28 cellular contexts compared by ENCODE assay signal in the genomic region with DNA sequence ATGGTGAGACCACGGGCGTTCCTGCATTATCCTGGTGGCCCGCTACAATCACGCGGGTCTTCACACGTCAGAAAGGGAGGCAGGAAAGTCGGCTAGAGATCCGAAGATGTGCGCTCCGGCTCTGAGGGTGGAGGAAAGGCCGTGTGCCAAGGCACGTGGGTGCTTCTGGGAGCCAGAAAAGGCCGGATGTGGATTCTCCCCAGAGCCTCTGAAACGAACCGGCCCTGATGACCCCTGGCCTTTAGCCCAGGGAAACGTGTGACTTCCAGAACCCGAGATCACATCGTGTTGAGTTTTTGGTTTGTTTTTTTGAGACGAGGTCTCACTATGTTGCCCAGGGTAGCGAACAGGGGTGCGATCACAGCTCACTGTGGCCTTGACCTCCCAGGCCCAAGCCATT.
A peak's percentile ranks its signal among the peaks of the same experiment; 100 is the strongest.
DNase-seq lines count a peak whose midpoint lies in the region; ATAC-seq, FAIRE-seq and TF ChIP-seq lines count a peak whose summit lies in the region.
"Had no signal": no experiment of that assay in that cellular context is flagged by ENCODE, and none has a peak within 500 bp of the region (broad histone marks: within the 10 kb centered on the region; RNA-seq: fewer than 3 reads in every experiment).

No MANE protein-coding gene starts in this region.

- H3K27ac ChIP-seq in H9 (ENCODE audit: insufficient read length, low read depth, low read length) (no peak overlapping the region), endodermal cell (ENCODE audit: low read depth, low read length) (peak overlapping the region; percentile 66), kidney (ENCODE audit: low read depth in 2 of 2, low read length in 2 of 2) (no peak overlapping the region), skeletal muscle tissue (ENCODE audit: low read depth, low read length) (peak overlapping the region; percentile 29), esophagus muscularis mucosa (replicated peaks in 1 of 4) (no peak overlapping the region)
- H3K27ac ChIP-seq: SK-N-MC, thoracic aorta had no signal

- H3T11ph ChIP-seq in H9 (ENCODE audit: low read length) = no peak overlapping the region

- no peak overlapping the region for H2AFZ ChIP-seq in H9 (ENCODE audit: low read length)

- no peak overlapping the region for H3K18ac ChIP-seq in H9 (ENCODE audit: insufficient read length, low read depth, low read length)

- no peak overlapping the region for H3K14ac ChIP-seq in H9 (ENCODE audit: insufficient read depth, low read length)

- FAIRE-seq in kidney (lab: Jason Lieb, UNC) = no peak
- FAIRE-seq: GM19239, small intestine had no signal

- H3K4me1 Mint-ChIP-seq in H9 (peaks cover 3% of the 10 kb centered on the region in 2 experiments), endodermal cell (no peaks in the 10 kb centered on the region)
- H3K4me1 Mint-ChIP-seq: activated CD4-positive, alpha-beta T cell treated with anti-CD3 and anti-CD28 coated beads, Interleukin-2, amount 10 ng/mL, durations not matched to agents 24 days and 14 days had no signal

- no peak overlapping the region for H3K4me2 ChIP-seq in H9 (ENCODE audit: insufficient read depth, insufficient read length, low read length)

- H2BK120ac ChIP-seq in H9 (ENCODE audit: low read depth, low read length, poor library complexity, severe bottlenecking) = no peak overlapping the region

- H3K9ac ChIP-seq in H9 (ENCODE audit: extremely low read depth, insufficient read length, low read length) (no peak overlapping the region), endodermal cell (ENCODE audit: extremely low read depth, low read length, poor library complexity, severe bottlenecking) (no peak overlapping the region), kidney (ENCODE audit: low read length in 2 of 2) (no peak overlapping the region), skeletal muscle tissue (ENCODE audit: low read depth in 1 of 3, low read length in 3 of 3) (peak overlapping the region in 1 of 3 donors; percentile 33)

- H3K27me3 Mint-ChIP-seq in H9 (ENCODE audit: low read depth) (no peaks in the 10 kb centered on the region), endodermal cell (ENCODE audit: insufficient read depth) (no peaks in the 10 kb centered on the region)
- H3K27me3 Mint-ChIP-seq: activated CD4-positive, alpha-beta T cell treated with anti-CD3 and anti-CD28 coated beads, Interleukin-2, amount 10 ng/mL, durations not matched to agents 24 days and 14 days; central memory CD8-positive, alpha-beta T cell; progenitor cell of endocrine pancreas; stimulated activated memory B cell treated with anti-CD40 and anti-IgM and Interleukin-4, amounts not matched to agents 10 μg/mL and 1 μg/mL and 100 μg/mL, for 72 hours had no signal

- H4K20me1 ChIP-seq in H9 (ENCODE audit: control insufficient read depth, insufficient read depth, insufficient read length) = no peaks in the 10 kb centered on the region

- H3K4me3 Mint-ChIP-seq in H9 (no peak overlapping the region), endodermal cell (no peak overlapping the region)
- H3K4me3 Mint-ChIP-seq: activated CD4-positive, alpha-beta T cell treated with anti-CD3 and anti-CD28 coated beads, Interleukin-2, amount 10 ng/mL, durations not matched to agents 24 days and 14 days; activated naive CD4-positive, alpha-beta T cell treated with anti-CD3 and anti-CD28 coated beads, Interleukin-2, amount 10 ng/mL, durations not matched to agents 7 days and 5 days; CD14-positive monocyte; central memory CD8-positive, alpha-beta T cell; stimulated activated memory B cell treated with anti-CD40 and anti-IgM and Interleukin-4, amounts not matched to agents 10 μg/mL and 1 μg/mL and 100 μg/mL, for 72 hours; T-helper 1 cell treated with Interleukin-12 subunit alpha and Interleukin-12 subunit beta and Interleukin-4 antibody, amounts not matched to agents 30 μg/mL and 1 μg/mL, for 36 hours had no signal

- no peaks in the 10 kb centered on the region for H3K23me2 ChIP-seq in H9 (ENCODE audit: insufficient read length, low read depth, low read length, poor library complexity, severe bottlenecking)

- H3K56ac ChIP-seq in H9 (ENCODE audit: insufficient read length, low read depth, low read length) = no peak overlapping the region

- no peak overlapping the region for H3K4me3 ChIP-seq in endodermal cell (ENCODE audit: low read length)
- no peak overlapping the region for H3K4me3 ChIP-seq in kidney (ENCODE audit: low read length in 2 of 2)
- H3K4me3 ChIP-seq in skeletal muscle tissue (ENCODE audit: low read length in 3 of 3) = peak overlapping the region in 2 of 3 donors; percentile 9 to 45
- no peak overlapping the region for H3K4me3 ChIP-seq in esophagus muscularis mucosa
- H3K4me3 ChIP-seq: lung, SK-N-MC, thoracic aorta had no signal

- TF ChIP-seq POLR2A in esophagus muscularis mucosa (IDR thresholded peaks at IDR 0.05; ENCODE audit: low read depth) = no peak

- TF ChIP-seq CTCF in H9 (conservative IDR thresholded peaks at IDR 0.05) (no peak), endodermal cell (conservative IDR thresholded peaks at IDR 0.05) (no peak), kidney (IDR thresholded peaks at IDR 0.05; ENCODE audit: borderline replicate concordance, extremely low read depth, insufficient read depth) (no peak), esophagus muscularis mucosa (IDR thresholded peaks at IDR 0.05) (no peak)

- no peak overlapping the region for H4K5ac ChIP-seq in H9 (ENCODE audit: insufficient read length, low read depth, low read length)

- no peak for ATAC-seq in GM21717 (IDR thresholded peaks at IDR 0.05; ENCODE audit: unreplicated experiment)
- ATAC-seq: stimulated activated memory B cell treated with anti-CD40 and anti-IgM and Interleukin-4, amounts not matched to agents 10 μg/mL and 1 μg/mL and 100 μg/mL, for 72 hours had no signal

- no peak overlapping the region for H4K8ac ChIP-seq in H9 (replicated peaks; ENCODE audit: insufficient read length, low read depth, low read length)

- peak overlapping the region in 2 of 3 experiments; percentile 58 to 73; a peak in 3 of 7 replicates for H3K27ac Mint-ChIP-seq in H9
- no peak overlapping the region for H3K27ac Mint-ChIP-seq in endodermal cell
- H3K27ac Mint-ChIP-seq: activated CD4-positive, alpha-beta T cell treated with anti-CD3 and anti-CD28 coated beads, Interleukin-2, amount 10 ng/mL, durations not matched to agents 24 days and 14 days; activated naive CD4-positive, alpha-beta T cell treated with anti-CD3 and anti-CD28 coated beads, Interleukin-2, amount 10 ng/mL, durations not matched to agents 7 days and 5 days; progenitor cell of endocrine pancreas; T-helper 1 cell treated with Interleukin-12 subunit alpha and Interleukin-12 subunit beta and Interleukin-4 antibody, amounts not matched to agents 30 μg/mL and 1 μg/mL, for 36 hours had no signal

- H2BK20ac ChIP-seq in H9 (ENCODE audit: low read depth, low read length, poor library complexity, severe bottlenecking) = no peak overlapping the region

- H4K91ac ChIP-seq in H9 (ENCODE audit: insufficient read length, low read depth, low read length) = no peak overlapping the region

- intact Hi-C loops in kidney (cut with DNase I) = no loop called here
- intact Hi-C loops in esophagus muscularis mucosa (cut with DNase I) = no loop called here

- no peak overlapping the region for H2AK5ac ChIP-seq in H9 (ENCODE audit: insufficient read length, low read length)

- no peak overlapping the region for H3K23ac ChIP-seq in H9 (ENCODE audit: insufficient read length, low read depth, low read length)

- H3K27me3 ChIP-seq in H9 (ENCODE audit: insufficient read depth, low read length) (no peaks in the 10 kb centered on the region), endodermal cell (ENCODE audit: control insufficient read depth, insufficient read depth, low read length, poor library complexity, severe bottlenecking) (no peaks in the 10 kb centered on the region), skeletal muscle tissue (ENCODE audit: control insufficient read depth in 3 of 3, insufficient read depth in 3 of 3, low read length in 3 of 3) (no peaks in the 10 kb centered on the region), esophagus muscularis mucosa (no peaks in the 10 kb centered on the region)

- H3K9me3 Mint-ChIP-seq in H9 (no peaks in the 10 kb centered on the region), endodermal cell (no peaks in the 10 kb centered on the region)
- H3K9me3 Mint-ChIP-seq: activated CD4-positive, alpha-beta T cell treated with anti-CD3 and anti-CD28 coated beads, Interleukin-2, amount 10 ng/mL, durations not matched to agents 24 days and 14 days; activated naive CD4-positive, alpha-beta T cell treated with anti-CD3 and anti-CD28 coated beads, Interleukin-2, amount 10 ng/mL, durations not matched to agents 7 days and 5 days; CD14-positive monocyte; central memory CD8-positive, alpha-beta T cell; stimulated activated memory B cell treated with anti-CD40 and anti-IgM and Interleukin-4, amounts not matched to agents 10 μg/mL and 1 μg/mL and 100 μg/mL, for 72 hours; T-helper 1 cell treated with Interleukin-12 subunit alpha and Interleukin-12 subunit beta and Interleukin-4 antibody, amounts not matched to agents 30 μg/mL and 1 μg/mL, for 36 hours had no signal

- no peaks in the 10 kb centered on the region for H3K79me2 ChIP-seq in H9 (ENCODE audit: insufficient read depth, low read length)

- no peak for DNase-seq in H9
- no peak for DNase-seq in endodermal cell
- DNase-seq in kidney = peak; percentile 88
- no peak for DNase-seq in D341Med (ENCODE audit: low spot score)
- no peak for DNase-seq in T1000 (lab: John Stamatoyannopoulos, UW)
- DNase-seq in esophagus muscularis mucosa (ENCODE audit: extremely low spot score) = no peak
- DNase-seq: activated CD4-positive, alpha-beta T cell treated with anti-CD3 and anti-CD28 coated beads, Interleukin-2, amount 10 ng/mL, durations not matched to agents 24 days and 14 days; activated naive CD4-positive, alpha-beta T cell treated with anti-CD3 and anti-CD28 coated beads, Interleukin-2, amount 10 ng/mL, durations not matched to agents 7 days and 5 days; aorta; DMS 273 treated with DMSO at 0.1 percent for 48 hours; hypothalamus; NCI-H1105 treated with DMSO at 0.1 percent for 48 hours; NCI-H2081 treated with DMSO at 0.1 percent for 48 hours; NCI-H345; NCI-H774; small intestine; stimulated activated CD4-positive, alpha-beta T cell treated with anti-CD3 and anti-CD28 coated beads, Interleukin-4, amount 100 ng/mL, for 1 hour had no signal

- H3K4me1 ChIP-seq in H9 (ENCODE audit: insufficient read depth, low read length) = no peaks in the 10 kb centered on the region
- H3K4me1 ChIP-seq in endodermal cell (ENCODE audit: control insufficient read depth, insufficient read depth, low read length) = no peaks in the 10 kb centered on the region
- peaks cover 0 to 2% of the 10 kb centered on the region in 2 donors for H3K4me1 ChIP-seq in kidney (ENCODE audit: control insufficient read depth in 1 of 2, insufficient read depth in 1 of 2, low read depth in 1 of 2, low read length in 2 of 2)
- H3K4me1 ChIP-seq in skeletal muscle tissue (ENCODE audit: control insufficient read depth in 3 of 3, insufficient read depth in 3 of 3, low read length in 3 of 3) = peaks cover 6 to 44% (median 31%) of the 10 kb centered on the region in 3 donors
- peaks cover 16 to 32% (median 24%) of the 10 kb centered on the region in 4 donors for H3K4me1 ChIP-seq in esophagus muscularis mucosa

- H3K36me3 ChIP-seq in endodermal cell (ENCODE audit: control insufficient read depth, insufficient read depth, low read length) = no peaks in the 10 kb centered on the region
- no peaks in the 10 kb centered on the region for H3K36me3 ChIP-seq in kidney (ENCODE audit: control insufficient read depth in 1 of 2, insufficient read depth in 2 of 2, low read length in 2 of 2)
- H3K36me3 ChIP-seq in skeletal muscle tissue (ENCODE audit: control insufficient read depth in 3 of 3, insufficient read depth in 3 of 3, low read length in 3 of 3) = no peaks in the 10 kb centered on the region
- no peaks in the 10 kb centered on the region for H3K36me3 ChIP-seq in esophagus muscularis mucosa
- H3K36me3 ChIP-seq: thoracic aorta had no signal

- no peaks in the 10 kb centered on the region for H3K9me3 ChIP-seq in H9 (ENCODE audit: control insufficient read depth, low read depth, low read length)
- H3K9me3 ChIP-seq in endodermal cell (ENCODE audit: control insufficient read depth, low read length) = no peaks in the 10 kb centered on the region
- no peaks in the 10 kb centered on the region for H3K9me3 ChIP-seq in kidney (ENCODE audit: control insufficient read depth in 1 of 2, low read length in 2 of 2)
- H3K9me3 ChIP-seq in skeletal muscle tissue (ENCODE audit: control insufficient read depth in 3 of 3, low read length in 3 of 3) = no peaks in the 10 kb centered on the region
- no peaks in the 10 kb centered on the region for H3K9me3 ChIP-seq in esophagus muscularis mucosa
- H3K9me3 ChIP-seq: thoracic aorta had no signal

- no peak overlapping the region for H2BK5ac ChIP-seq in H9 (ENCODE audit: insufficient read length, low read length)

- TF ChIP-seq EP300 in esophagus muscularis mucosa (IDR thresholded peaks at IDR 0.05) = no peak

- no peaks in the 10 kb centered on the region for H3K79me1 ChIP-seq in H9 (ENCODE audit: insufficient read depth, low read depth, low read length, poor library complexity, severe bottlenecking)

- no peak overlapping the region for H2BK15ac ChIP-seq in H9 (ENCODE audit: low read depth, low read length)

- H3K36me3 Mint-ChIP-seq in H9 (ENCODE audit: insufficient read depth in 1 of 3, low read depth in 3 of 3) (no peaks in the 10 kb centered on the region), endodermal cell (ENCODE audit: low read depth) (no peaks in the 10 kb centered on the region)

- no CpG with 5 or more reads among the region's 21 CpGs for WGBS in H9 (ENCODE audit: extremely low coverage, insufficient read length, low lambda C conversion rate)
- WGBS in endodermal cell (ENCODE audit: insufficient coverage in 1 of 2, insufficient read length in 1 of 2), 2 experiments = 92% methylated on average over 18 to 21 of the region's 21 CpGs
- WGBS in esophagus muscularis mucosa = 67% methylated on average over 21 of the region's 21 CpGs

- no peak overlapping the region for H2BK12ac ChIP-seq in H9 (ENCODE audit: insufficient read length, low read depth, low read length)

- no peak overlapping the region for H3K4ac ChIP-seq in H9 (ENCODE audit: low read depth, low read length)

Comparison
In these comparisons a context has a peak if more than half of its experiments do, and no peak if none do; other contexts are left out.
1. H3K27ac ChIP-seq: peak in endodermal cell (single experiment) and skeletal muscle tissue (single experiment); none in H9 (single experiment), kidney (0 of 2) and esophagus muscularis mucosa (0 of 4).
2. H3K4me3 ChIP-seq: peak in skeletal muscle tissue (2 of 3); none in endodermal cell (single experiment), kidney (0 of 2) and esophagus muscularis mucosa (0 of 4).